8 cellular contexts compared by ENCODE assay signal in the genomic region with DNA sequence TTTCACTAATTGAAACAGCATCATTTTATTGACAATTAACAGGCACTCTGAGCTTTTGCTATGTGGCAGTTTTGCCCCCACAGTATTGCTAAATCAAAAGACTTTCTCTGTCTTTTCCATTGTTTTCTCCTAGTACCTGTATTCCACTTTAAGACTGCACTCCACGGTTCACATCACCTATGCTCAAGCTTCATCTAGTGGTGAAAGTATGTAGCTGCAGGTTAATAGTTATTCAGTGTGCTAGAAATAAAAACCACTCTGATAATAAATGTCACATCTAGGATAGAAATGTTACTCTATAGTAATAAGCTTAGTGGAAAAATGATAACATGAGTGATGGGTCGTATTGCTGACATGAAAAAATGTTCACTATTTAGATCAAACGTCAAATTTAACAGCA. TPM values are rescaled to one million over a fixed set of nuclear protein-coding genes. Genes with fewer than 3 reads are reported as not detected.
A peak's percentile ranks its signal among the peaks of the same experiment; 100 is the strongest.
DNase-seq lines count a peak whose midpoint lies in the region; ATAC-seq and TF ChIP-seq lines count a peak whose summit lies in the region.

No MANE protein-coding gene starts in this region.

- H3K4me1 ChIP-seq in OCI-LY3 (ENCODE audit: low read length): no peaks in the 10 kb centered on the region

- H3K4me3 Mint-ChIP-seq in activated CD8-positive, alpha-beta memory T cell treated with anti-CD3 and anti-CD28 coated beads, Interleukin-2, amount 10 ng/mL, durations not matched to agents 7 days and 5 days: no peak overlapping the region

- peaks cover 3% of the 10 kb centered on the region for H3K36me3 ChIP-seq in OCI-LY3 (replicated peaks; ENCODE audit: low read depth, low read length)

- DNase-seq in SHP77 treated with DMSO at 0.1 percent for 48 hours (lab: John Stamatoyannopoulos, UW) (peak; percentile 5), SHP77 (lab: John Stamatoyannopoulos, UW) (no peak), germinal center (ENCODE audit: low spot score) (peak; percentile 24)
- no peak for DNase-seq in activated CD4-positive, CD25-positive, alpha-beta regulatory T cell (lab: John Stamatoyannopoulos, UW)
- DNase-seq in effector CD8-positive, alpha-beta T cell (lab: John Stamatoyannopoulos, UW): no peak
- DNase-seq in activated CD8-positive, alpha-beta memory T cell treated with anti-CD3 and anti-CD28 coated beads, Interleukin-2, amount 10 ng/mL, durations not matched to agents 7 days and 5 days: no peak

- H3K79me2 ChIP-seq in OCI-LY3 (ENCODE audit: low read length): peaks cover 5% of the 10 kb centered on the region; the same call in 1 of the 2 replicates

- no peaks in the 10 kb centered on the region for H3K9me3 Mint-ChIP-seq in activated CD8-positive, alpha-beta memory T cell treated with anti-CD3 and anti-CD28 coated beads, Interleukin-2, amount 10 ng/mL, durations not matched to agents 7 days and 5 days (ENCODE audit: low read depth)

- no peak overlapping the region for H3K4me2 ChIP-seq in OCI-LY3 (ENCODE audit: low read length)

- no peaks in the 10 kb centered on the region for H3K4me1 Mint-ChIP-seq in activated CD8-positive, alpha-beta memory T cell treated with anti-CD3 and anti-CD28 coated beads, Interleukin-2, amount 10 ng/mL, durations not matched to agents 7 days and 5 days

- no peak overlapping the region for H3K4me3 ChIP-seq in OCI-LY3 (ENCODE audit: low read length)

- H3K27me3 ChIP-seq in OCI-LY3 (ENCODE audit: low read depth, low read length): no peaks in the 10 kb centered on the region

- peaks cover 28% of the 10 kb centered on the region for H3K36me3 Mint-ChIP-seq in activated CD8-positive, alpha-beta memory T cell treated with anti-CD3 and anti-CD28 coated beads, Interleukin-2, amount 10 ng/mL, durations not matched to agents 7 days and 5 days

- TF ChIP-seq CTCF in OCI-LY3 (IDR thresholded peaks at IDR 0.05; ENCODE audit: low read depth, low read length): peak; percentile 53

- H2AFZ ChIP-seq in OCI-LY3 (ENCODE audit: low read depth, low read length): no peak overlapping the region

- no peak overlapping the region for H3K9ac ChIP-seq in OCI-LY3 (ENCODE audit: low read length)

- CTCF ChIA-PET in activated CD8-positive, alpha-beta memory T cell treated with anti-CD3 and anti-CD28 coated beads, Interleukin-2, amount 10 ng/mL, durations not matched to agents 7 days and 5 days (lab: Charles Lee): interaction anchor here (0.7 to 2.7 kb wide), 8 partner anchors 8 to 107 kb away, joined by 3 to 11 read pairs (median 4); partner anchors contain the start of gene PRPF40A

- H3K27ac Mint-ChIP-seq in activated CD8-positive, alpha-beta memory T cell treated with anti-CD3 and anti-CD28 coated beads, Interleukin-2, amount 10 ng/mL, durations not matched to agents 7 days and 5 days: no peak overlapping the region

- no peaks in the 10 kb centered on the region for H3K9me3 ChIP-seq in OCI-LY3 (ENCODE audit: insufficient read depth, low read length)

- ATAC-seq in HG02973 (IDR thresholded peaks at IDR 0.05; ENCODE audit: unreplicated experiment): peak; percentile 52
- ATAC-seq in activated CD8-positive, alpha-beta memory T cell treated with anti-CD3 and anti-CD28 coated beads, Interleukin-2, amount 10 ng/mL, durations not matched to agents 7 days and 5 days: no peak

- H4K20me1 ChIP-seq in OCI-LY3 (ENCODE audit: insufficient read depth, low read length): peaks cover 8% of the 10 kb centered on the region; the same call in 1 of the 2 replicates

- no peak overlapping the region for H3K27ac ChIP-seq in OCI-LY3 (ENCODE audit: low read length)

- no peaks in the 10 kb centered on the region for H3K27me3 Mint-ChIP-seq in activated CD8-positive, alpha-beta memory T cell treated with anti-CD3 and anti-CD28 coated beads, Interleukin-2, amount 10 ng/mL, durations not matched to agents 7 days and 5 days

RNA-seq across cellular contexts. Expression of gene ARL6IP6, which starts 24.6 kb away (rescaled TPM):
- 10 to 100 TPM; 45.5 to 50.7 TPM for total RNA-seq in activated CD8-positive, alpha-beta memory T cell treated with anti-CD3 and anti-CD28 coated beads, Interleukin-2, amount 10 ng/mL, durations not matched to agents 7 days and 5 days

RNA-seq across cellular contexts. Expression of gene PRPF40A, which starts 25.7 kb away (rescaled TPM):
- total RNA-seq in activated CD8-positive, alpha-beta memory T cell treated with anti-CD3 and anti-CD28 coated beads, Interleukin-2, amount 10 ng/mL, durations not matched to agents 7 days and 5 days: 100 to 1,000 TPM; 126 to 127 TPM

Comparison
In these comparisons a context has a peak if more than half of its experiments do, and no peak if none do; other contexts are left out.
1. DNase-seq: peak in SHP77 treated with DMSO at 0.1 percent for 48 hours (single experiment) and germinal center (single experiment); none in SHP77 (0 of 2), activated CD4-positive, CD25-positive, alpha-beta regulatory T cell (0 of 4), effector CD8-positive, alpha-beta T cell (single experiment) and activated CD8-positive, alpha-beta memory T cell treated with anti-CD3 and anti-CD28 coated beads, Interleukin-2, amount 10 ng/mL, durations not matched to agents 7 days and 5 days (single experiment).